In the genomic region with DNA sequence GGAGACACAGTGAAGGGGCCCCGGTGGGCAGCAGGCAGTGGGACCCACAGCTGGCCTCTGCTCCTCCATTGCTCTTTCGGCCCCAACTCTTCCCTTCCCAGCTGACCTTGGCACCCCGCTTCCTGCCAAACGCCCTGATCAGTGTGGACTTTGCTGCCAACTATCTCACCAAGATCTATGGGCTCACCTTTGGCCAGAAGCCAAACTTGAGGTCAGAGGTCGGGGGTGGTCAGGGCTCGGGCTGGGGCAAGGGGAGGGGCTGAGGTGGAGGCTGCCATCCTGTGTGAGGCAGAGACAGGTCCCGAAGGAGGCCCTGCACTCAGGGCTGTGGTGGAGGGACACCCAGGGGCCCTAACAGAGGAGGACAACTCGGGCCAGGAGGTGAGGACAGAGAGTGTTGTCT, we compare ENCODE assay signal across 1 cellular context.
TF ChIP-seq lines count a peak whose summit lies in the region.

No MANE protein-coding gene starts in this region.

TF ChIP-seq in WTC11, 78 proteins besides CTCF, POLR2A, EP300 and RAD21 (continued from another document):
- TF ChIP-seq, protein P1, sequence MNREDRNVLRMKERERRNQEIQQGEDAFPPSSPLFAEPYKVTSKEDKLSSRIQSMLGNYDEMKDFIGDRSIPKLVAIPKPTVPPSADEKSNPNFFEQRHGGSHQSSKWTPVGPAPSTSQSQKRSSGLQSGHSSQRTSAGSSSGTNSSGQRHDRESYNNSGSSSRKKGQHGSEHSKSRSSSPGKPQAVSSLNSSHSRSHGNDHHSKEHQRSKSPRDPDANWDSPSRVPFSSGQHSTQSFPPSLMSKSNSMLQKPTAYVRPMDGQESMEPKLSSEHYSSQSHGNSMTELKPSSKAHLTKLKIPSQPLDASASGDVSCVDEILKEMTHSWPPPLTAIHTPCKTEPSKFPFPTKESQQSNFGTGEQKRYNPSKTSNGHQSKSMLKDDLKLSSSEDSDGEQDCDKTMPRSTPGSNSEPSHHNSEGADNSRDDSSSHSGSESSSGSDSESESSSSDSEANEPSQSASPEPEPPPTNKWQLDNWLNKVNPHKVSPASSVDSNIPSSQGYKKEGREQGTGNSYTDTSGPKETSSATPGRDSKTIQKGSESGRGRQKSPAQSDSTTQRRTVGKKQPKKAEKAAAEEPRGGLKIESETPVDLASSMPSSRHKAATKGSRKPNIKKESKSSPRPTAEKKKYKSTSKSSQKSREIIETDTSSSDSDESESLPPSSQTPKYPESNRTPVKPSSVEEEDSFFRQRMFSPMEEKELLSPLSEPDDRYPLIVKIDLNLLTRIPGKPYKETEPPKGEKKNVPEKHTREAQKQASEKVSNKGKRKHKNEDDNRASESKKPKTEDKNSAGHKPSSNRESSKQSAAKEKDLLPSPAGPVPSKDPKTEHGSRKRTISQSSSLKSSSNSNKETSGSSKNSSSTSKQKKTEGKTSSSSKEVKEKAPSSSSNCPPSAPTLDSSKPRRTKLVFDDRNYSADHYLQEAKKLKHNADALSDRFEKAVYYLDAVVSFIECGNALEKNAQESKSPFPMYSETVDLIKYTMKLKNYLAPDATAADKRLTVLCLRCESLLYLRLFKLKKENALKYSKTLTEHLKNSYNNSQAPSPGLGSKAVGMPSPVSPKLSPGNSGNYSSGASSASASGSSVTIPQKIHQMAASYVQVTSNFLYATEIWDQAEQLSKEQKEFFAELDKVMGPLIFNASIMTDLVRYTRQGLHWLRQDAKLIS (CRISPR knock-in tag; IDR thresholded peaks at IDR 0.05; ENCODE audit: borderline replicate concordance) = no peak
- TF ChIP-seq, protein P2, sequence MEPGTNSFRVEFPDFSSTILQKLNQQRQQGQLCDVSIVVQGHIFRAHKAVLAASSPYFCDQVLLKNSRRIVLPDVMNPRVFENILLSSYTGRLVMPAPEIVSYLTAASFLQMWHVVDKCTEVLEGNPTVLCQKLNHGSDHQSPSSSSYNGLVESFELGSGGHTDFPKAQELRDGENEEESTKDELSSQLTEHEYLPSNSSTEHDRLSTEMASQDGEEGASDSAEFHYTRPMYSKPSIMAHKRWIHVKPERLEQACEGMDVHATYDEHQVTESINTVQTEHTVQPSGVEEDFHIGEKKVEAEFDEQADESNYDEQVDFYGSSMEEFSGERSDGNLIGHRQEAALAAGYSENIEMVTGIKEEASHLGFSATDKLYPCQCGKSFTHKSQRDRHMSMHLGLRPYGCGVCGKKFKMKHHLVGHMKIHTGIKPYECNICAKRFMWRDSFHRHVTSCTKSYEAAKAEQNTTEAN (CRISPR knock-in tag; IDR thresholded peaks at IDR 0.05) = no peak
- TF ChIP-seq NR1H2 (CRISPR knock-in tag; IDR thresholded peaks at IDR 0.05) (no peak), HMGA2 (CRISPR knock-in tag; IDR thresholded peaks at IDR 0.05) (no peak), ZNF232 (CRISPR knock-in tag; IDR thresholded peaks at IDR 0.05) (no peak), CREB1 (CRISPR knock-in tag; IDR thresholded peaks at IDR 0.05) (no peak), TEAD4 (CRISPR knock-in tag; IDR thresholded peaks at IDR 0.05) (no peak), ELF4 (CRISPR knock-in tag; IDR thresholded peaks at IDR 0.05; ENCODE audit: low read depth) (no peak), ZNF423 (CRISPR knock-in tag; IDR thresholded peaks at IDR 0.05) (no peak), ETV6 (CRISPR knock-in tag; IDR thresholded peaks at IDR 0.05) (no peak)
- TF ChIP-seq, protein P3, sequence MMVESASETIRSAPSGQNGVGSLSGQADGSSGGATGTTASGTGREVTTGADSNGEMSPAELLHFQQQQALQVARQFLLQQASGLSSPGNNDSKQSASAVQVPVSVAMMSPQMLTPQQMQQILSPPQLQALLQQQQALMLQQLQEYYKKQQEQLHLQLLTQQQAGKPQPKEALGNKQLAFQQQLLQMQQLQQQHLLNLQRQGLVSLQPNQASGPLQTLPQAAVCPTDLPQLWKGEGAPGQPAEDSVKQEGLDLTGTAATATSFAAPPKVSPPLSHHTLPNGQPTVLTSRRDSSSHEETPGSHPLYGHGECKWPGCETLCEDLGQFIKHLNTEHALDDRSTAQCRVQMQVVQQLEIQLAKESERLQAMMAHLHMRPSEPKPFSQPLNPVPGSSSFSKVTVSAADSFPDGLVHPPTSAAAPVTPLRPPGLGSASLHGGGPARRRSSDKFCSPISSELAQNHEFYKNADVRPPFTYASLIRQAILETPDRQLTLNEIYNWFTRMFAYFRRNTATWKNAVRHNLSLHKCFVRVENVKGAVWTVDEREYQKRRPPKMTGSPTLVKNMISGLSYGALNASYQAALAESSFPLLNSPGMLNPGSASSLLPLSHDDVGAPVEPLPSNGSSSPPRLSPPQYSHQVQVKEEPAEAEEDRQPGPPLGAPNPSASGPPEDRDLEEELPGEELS (CRISPR knock-in tag; IDR thresholded peaks at IDR 0.05) = no peak
- TF ChIP-seq, protein P4, sequence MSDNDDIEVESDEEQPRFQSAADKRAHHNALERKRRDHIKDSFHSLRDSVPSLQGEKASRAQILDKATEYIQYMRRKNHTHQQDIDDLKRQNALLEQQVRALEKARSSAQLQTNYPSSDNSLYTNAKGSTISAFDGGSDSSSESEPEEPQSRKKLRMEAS (CRISPR knock-in tag; IDR thresholded peaks at IDR 0.05) = no peak
TF ChIP-seq in WTC11: peak in this region for 0.
